In the genomic region with DNA sequence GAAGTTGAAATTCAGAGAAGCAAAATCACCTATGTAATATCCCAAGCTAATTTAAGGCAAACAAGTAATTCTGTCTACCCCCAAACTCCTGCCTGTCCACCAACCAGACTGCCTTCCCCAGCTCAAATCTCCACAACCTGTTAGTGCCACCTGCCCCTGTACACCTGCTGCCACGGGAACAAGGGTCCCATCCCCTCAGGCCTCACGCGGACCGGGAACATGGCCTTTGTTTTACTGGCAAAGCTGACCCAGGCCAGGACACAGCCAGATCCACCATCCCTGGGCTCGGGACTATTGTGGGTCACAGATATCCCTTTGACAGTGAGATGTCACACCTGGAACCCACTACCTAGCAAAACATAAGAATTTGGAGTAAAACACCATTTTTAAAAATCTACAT, we compare ENCODE assay signal across 22 cellular contexts.
"Had no signal": no experiment of that assay in that cellular context is flagged by ENCODE, and none has a peak within 500 bp of the region (broad histone marks: within the 10 kb centered on the region; RNA-seq: fewer than 3 reads in every experiment).

No MANE protein-coding gene starts in this region.

- ATAC-seq: activated naive CD8-positive, alpha-beta T cell treated with anti-CD3 and anti-CD28 coated beads, Interleukin-2, amount 50 U/mL, for 24 hours; activated T-cell treated with anti-CD3 and anti-CD28 coated beads, Interleukin-2, amount 50 U/mL, for 72 hours; left colon; stimulated activated naive CD8-positive, alpha-beta T cell treated with anti-CD3 and anti-CD28 coated beads, Interleukin-15, Interleukin-2, amounts not matched to agents 100 U/mL and 50 U/mL, for 24 hours had no signal

- FAIRE-seq: keratinocyte, small intestine had no signal

- H3K27me3 Mint-ChIP-seq: memory B cell had no signal

- H3K27me3 ChIP-seq: heart right ventricle, upper lobe of left lung had no signal

- H3K4me3 Mint-ChIP-seq: activated naive CD8-positive, alpha-beta T cell treated with anti-CD3 and anti-CD28 coated beads, Interleukin-2, amount 50 U/mL, for 24 hours; activated T-cell treated with anti-CD3 and anti-CD28 coated beads, Interleukin-2, amount 50 U/mL, for 72 hours; memory B cell; nephron progenitor cell had no signal

- H3K27ac Mint-ChIP-seq: activated naive CD8-positive, alpha-beta T cell treated with anti-CD3 and anti-CD28 coated beads, Interleukin-2, amount 50 U/mL, for 24 hours; activated T-cell treated with anti-CD3 and anti-CD28 coated beads, Interleukin-2, amount 50 U/mL, for 72 hours; nephron progenitor cell had no signal

- DNase-seq: activated CD4-positive, alpha-beta T cell treated with anti-CD3 and anti-CD28 coated beads for 4 hours; activated CD4-positive, alpha-beta T cell treated with anti-CD3 and anti-CD28 coated beads, Interleukin-2, amount 50 U/mL, for 48 hours; activated CD4-positive, CD25-positive, alpha-beta regulatory T cell; activated CD8-positive, alpha-beta memory T cell treated with anti-CD3 and anti-CD28 coated beads, Interleukin-2, amount 50 U/mL, for 48 hours; activated gamma-delta T cell; activated naive CD4-positive, alpha-beta T cell treated with anti-CD3 and anti-CD28 coated beads, Interleukin-2, amount 50 U/mL, for 16 hours; activated naive CD8-positive, alpha-beta T cell treated with anti-CD3 and anti-CD28 coated beads, Interleukin-2, amount 50 U/mL, for 24 hours; activated T-cell treated with anti-CD3 and anti-CD28 coated beads, Interleukin-2, amount 50 U/mL, for 72 hours; cortex of kidney; effector CD4-positive, alpha-beta T cell; erythroblast; foreskin fibroblast; heart right ventricle; left colon; nephron progenitor cell; small intestine; stimulated activated CD4-positive, alpha-beta T cell treated with anti-CD3 and anti-CD28 coated beads, Interleukin-2, amount 100 ng/mL, for 48 hours; stimulated activated naive CD8-positive, alpha-beta T cell treated with anti-CD3 and anti-CD28 coated beads, Interleukin-15, Interleukin-2, amounts not matched to agents 100 U/mL and 50 U/mL, for 24 hours; T1000; upper lobe of left lung had no signal

- H3K9me3 ChIP-seq: upper lobe of left lung had no signal

- H3K4me1 Mint-ChIP-seq: nephron progenitor cell had no signal

- H3K4me3 ChIP-seq: heart right ventricle, upper lobe of left lung had no signal

- H3K36me3 ChIP-seq: heart right ventricle, upper lobe of left lung had no signal
